Comparison of ENCODE assay signal across 1 cellular context in the genomic region with DNA sequence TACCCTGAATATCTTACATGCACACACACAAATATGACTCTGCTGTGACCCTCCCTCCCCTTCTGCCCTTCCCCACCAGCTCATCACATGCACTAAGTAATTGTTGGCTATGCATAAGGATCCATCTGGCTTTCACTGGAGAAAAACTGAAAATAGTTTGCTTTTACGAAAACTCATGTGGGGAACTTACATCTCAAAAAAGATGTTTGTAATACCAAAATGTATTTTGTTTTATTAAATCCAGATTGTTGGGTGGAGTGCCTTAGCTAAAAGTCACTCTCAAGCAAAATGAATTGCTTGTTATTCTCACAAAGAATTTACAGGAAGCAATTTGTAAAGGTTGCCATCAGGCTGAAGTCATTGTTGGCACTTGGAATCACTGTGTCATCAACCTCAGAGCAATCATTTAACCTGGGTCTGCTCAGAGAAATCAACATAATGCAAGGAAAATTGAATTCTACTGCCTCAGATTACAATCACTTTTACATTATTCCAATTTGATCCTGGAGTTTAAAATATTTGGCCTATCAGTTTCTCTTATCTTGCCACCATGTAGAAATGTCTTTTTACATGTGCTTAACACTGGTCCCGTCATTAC.
TF ChIP-seq lines count a peak whose summit lies in the region.

No MANE protein-coding gene starts in this region.

TF ChIP-seq in SK-N-SH, 30 proteins besides CTCF, POLR2A, EP300 and RAD21 (continued from another document):
- TF ChIP-seq, protein P1, sequence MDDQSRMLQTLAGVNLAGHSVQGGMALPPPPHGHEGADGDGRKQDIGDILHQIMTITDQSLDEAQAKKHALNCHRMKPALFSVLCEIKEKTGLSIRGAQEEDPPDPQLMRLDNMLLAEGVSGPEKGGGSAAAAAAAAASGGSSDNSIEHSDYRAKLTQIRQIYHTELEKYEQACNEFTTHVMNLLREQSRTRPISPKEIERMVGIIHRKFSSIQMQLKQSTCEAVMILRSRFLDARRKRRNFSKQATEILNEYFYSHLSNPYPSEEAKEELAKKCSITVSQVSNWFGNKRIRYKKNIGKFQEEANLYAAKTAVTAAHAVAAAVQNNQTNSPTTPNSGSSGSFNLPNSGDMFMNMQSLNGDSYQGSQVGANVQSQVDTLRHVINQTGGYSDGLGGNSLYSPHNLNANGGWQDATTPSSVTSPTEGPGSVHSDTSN (IDR thresholded peaks at IDR 0.05) = peak; percentile 98
- TF ChIP-seq NFIC (IDR thresholded peaks at IDR 0.05; ENCODE audit: borderline replicate concordance) = peak; percentile 99
- TF ChIP-seq YY1 (IDR thresholded peaks at IDR 0.05; ENCODE audit: low read depth) = peak; percentile 46; the same call in 1 of the 2 replicates
- TF ChIP-seq POLR2AphosphoS5 (IDR thresholded peaks at IDR 0.05; ENCODE audit: low read depth, low read length) = peak; percentile 90
- TF ChIP-seq RCOR1 (IDR thresholded peaks at IDR 0.05; ENCODE audit: low read length) = peak; percentile 85; the same call in 1 of the 2 replicates
- TF ChIP-seq, protein P2, sequence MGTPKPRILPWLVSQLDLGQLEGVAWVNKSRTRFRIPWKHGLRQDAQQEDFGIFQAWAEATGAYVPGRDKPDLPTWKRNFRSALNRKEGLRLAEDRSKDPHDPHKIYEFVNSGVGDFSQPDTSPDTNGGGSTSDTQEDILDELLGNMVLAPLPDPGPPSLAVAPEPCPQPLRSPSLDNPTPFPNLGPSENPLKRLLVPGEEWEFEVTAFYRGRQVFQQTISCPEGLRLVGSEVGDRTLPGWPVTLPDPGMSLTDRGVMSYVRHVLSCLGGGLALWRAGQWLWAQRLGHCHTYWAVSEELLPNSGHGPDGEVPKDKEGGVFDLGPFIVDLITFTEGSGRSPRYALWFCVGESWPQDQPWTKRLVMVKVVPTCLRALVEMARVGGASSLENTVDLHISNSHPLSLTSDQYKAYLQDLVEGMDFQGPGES (IDR thresholded peaks at IDR 0.05; ENCODE audit: low read depth, low read length) = no peak
- no peak for TF ChIP-seq RFX5 (IDR thresholded peaks at IDR 0.05; ENCODE audit: low read length)
- no peak for TF ChIP-seq FOXJ3 (CRISPR knock-in tag; IDR thresholded peaks at IDR 0.05)
- TF ChIP-seq TCF12 (IDR thresholded peaks at IDR 0.05) = peak; percentile 100
- TF ChIP-seq EZH2phosphoT487 (IDR thresholded peaks at IDR 0.05; ENCODE audit: borderline replicate concordance, low read depth) = no peak
- peak; percentile 98 for TF ChIP-seq JUND (IDR thresholded peaks at IDR 0.05)
- TF ChIP-seq, protein P3, sequence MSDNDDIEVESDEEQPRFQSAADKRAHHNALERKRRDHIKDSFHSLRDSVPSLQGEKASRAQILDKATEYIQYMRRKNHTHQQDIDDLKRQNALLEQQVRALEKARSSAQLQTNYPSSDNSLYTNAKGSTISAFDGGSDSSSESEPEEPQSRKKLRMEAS (IDR thresholded peaks at IDR 0.05; ENCODE audit: low read depth) = peak; percentile 49; the same call in 1 of the 2 replicates
- TF ChIP-seq TEAD4 (IDR thresholded peaks at IDR 0.05; ENCODE audit: borderline replicate concordance, insufficient read depth) = peak; percentile 100
- TF ChIP-seq CHD2 (IDR thresholded peaks at IDR 0.05; ENCODE audit: low read length, partially characterized antibody) = peak; percentile 40
- TF ChIP-seq GABPA (IDR thresholded peaks at IDR 0.05; ENCODE audit: low read depth) = no peak
- TF ChIP-seq TAF1 (IDR thresholded peaks at IDR 0.05; ENCODE audit: borderline replicate concordance, low read depth, low read length) = peak; percentile 56; the same call in 1 of the 2 replicates
- TF ChIP-seq ELF1 (IDR thresholded peaks at IDR 0.05) = peak; percentile 40; the same call in 1 of the 2 replicates
